Comparison of ENCODE assay signal across 9 cellular contexts in the genomic region with DNA sequence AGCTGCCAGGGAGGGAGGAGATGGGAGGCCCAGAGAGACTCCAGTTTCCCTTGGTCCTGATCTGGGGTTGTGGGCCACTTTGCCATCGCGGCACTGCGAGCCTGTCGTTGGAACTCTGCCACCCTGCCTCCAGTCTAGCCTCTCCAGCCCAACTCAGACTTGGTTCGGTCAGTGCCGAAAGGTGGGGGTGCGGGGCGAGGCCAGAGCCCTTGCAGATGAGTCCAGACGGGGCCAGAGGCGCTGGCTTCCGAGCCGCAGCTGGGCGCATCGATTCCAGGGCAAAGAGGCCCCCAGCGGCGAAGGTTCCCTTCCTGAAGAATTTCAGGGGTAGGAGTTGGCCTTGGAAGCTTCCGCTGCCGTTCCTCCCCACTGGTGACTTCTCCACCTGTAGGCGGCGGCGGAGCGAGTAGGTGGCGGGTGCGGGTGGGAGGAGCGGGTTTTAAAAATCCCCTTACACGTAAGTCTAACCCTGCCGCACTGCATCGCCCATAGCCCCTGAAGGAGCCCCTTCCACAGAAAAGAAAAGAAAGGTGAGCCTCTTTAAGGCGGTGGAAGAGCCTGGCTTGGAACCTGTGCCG. TPM values are rescaled to one million over a fixed set of nuclear protein-coding genes. Genes with fewer than 3 reads are reported as not detected.
DNase-seq lines count a peak whose midpoint lies in the region; TF ChIP-seq lines count a peak whose summit lies in the region.
"Had no signal": no experiment of that assay in that cellular context is flagged by ENCODE, and none has a peak within 500 bp of the region (broad histone marks: within the 10 kb centered on the region; RNA-seq: fewer than 3 reads in every experiment).

No MANE protein-coding gene starts in this region.

- H3K27me3 ChIP-seq in ovary = no peaks in the 10 kb centered on the region

- no peak for TF ChIP-seq EP300 in ovary (IDR thresholded peaks at IDR 0.05)

- 2 to 7% (median 2%) methylated on average over 30 of the region's 30 CpGs for WGBS in ovary, 3 donors

- H3K36me3 ChIP-seq in ovary = no peaks in the 10 kb centered on the region

- TF ChIP-seq CTCF in AG09319 (IDR thresholded peaks at IDR 0.05; ENCODE audit: low read depth, low read length) (peak; percentile 20), foreskin fibroblast (IDR thresholded peaks at IDR 0.05; ENCODE audit: low read depth, low read length) (peak; percentile 15), ovary (IDR thresholded peaks at IDR 0.05) (peak in 2 of 3 donors; percentile 30 to 31)

- H3K9me3 ChIP-seq in ovary = no peaks in the 10 kb centered on the region

- peaks cover 5% of the 10 kb centered on the region for H3K4me1 ChIP-seq in ovary (ENCODE audit: insufficient read depth)

- peak overlapping the region; percentile 53 to 56 for H3K27ac ChIP-seq in ovary

- H3K4me3 ChIP-seq in foreskin fibroblast (ENCODE audit: low read depth in 1 of 2, low read length in 2 of 2) (peak overlapping the region; percentile 73 to 86), ovary (peak overlapping the region; percentile 34)

- intact Hi-C loops in ovary (cut with DNase I) = loop anchor here in 1 of 4 donors (10.0 kb wide), 3 partner anchors 243 to 773 kb away; no protein-coding TSS in a partner anchor

- DNase-seq in AG09319 (ENCODE audit: extremely low read depth, low read depth) (no peak), RPMI8226 (peak; percentile 2), foreskin fibroblast (peak; percentile 60 to 82), ovary (peak; percentile 47 to 69 (median 61)), midbrain (lab: John Stamatoyannopoulos, UW) (no peak), NCI-H524 treated with DMSO at 0.1 percent for 48 hours (lab: John Stamatoyannopoulos, UW) (no peak), NCI-H2196 treated with DMSO at 0.1 percent for 48 hours (lab: John Stamatoyannopoulos, UW; ENCODE audit: unreplicated experiment) (no peak)
- no peak for DNase-seq in stimulated activated CD4-positive, alpha-beta T cell treated with anti-CD3 and anti-CD28 coated beads, Interleukin-4, amount 100 ng/mL, for 4 hours
- DNase-seq: effector memory CD4-positive, alpha-beta T cell had no signal

- no peak for TF ChIP-seq POLR2A in ovary (IDR thresholded peaks at IDR 0.05)

RNA-seq across cellular contexts. Expression of a gene that starts 5.1 kb away (rescaled TPM):
- 10 to 100 TPM; 13.1 to 26.9 (median 18.6) TPM for total RNA-seq in ovary
- polyA plus RNA-seq in ovary = 10 to 100 TPM; 10.1 to 12.9 TPM

Comparison
In these comparisons a context has a peak if more than half of its experiments do, and no peak if none do; other contexts are left out.
1. DNase-seq: peak in RPMI8226 (single experiment), foreskin fibroblast (2 of 2) and ovary (5 of 5); none in AG09319 (single experiment), midbrain (single experiment), NCI-H524 treated with DMSO at 0.1 percent for 48 hours (single experiment), NCI-H2196 treated with DMSO at 0.1 percent for 48 hours (single experiment) and stimulated activated CD4-positive, alpha-beta T cell treated with anti-CD3 and anti-CD28 coated beads, Interleukin-4, amount 100 ng/mL, for 4 hours (0 of 2).
2. Peak in every context shown above with its lines, with median percentiles within 50 percentile points of each other: CTCF ChIP-seq.